ENCODE assay signal across 13 cellular contexts in genomic region chr11:12829131-12829530, GRCh38.
DNase-seq lines count a peak whose midpoint lies in the region; ATAC-seq and TF ChIP-seq lines count a peak whose summit lies in the region.
"Had no signal": no experiment of that assay in that cellular context is flagged by ENCODE, and none has a peak within 500 bp of the region (broad histone marks: within the 10 kb centered on the region; RNA-seq: fewer than 3 reads in every experiment).

No MANE protein-coding gene starts in this region.

- H3K36me3 Mint-ChIP-seq in activated naive CD8-positive, alpha-beta T cell treated with anti-CD3 and anti-CD28 coated beads, Interleukin-2, amount 10 ng/mL, durations not matched to agents 7 days and 5 days = peaks cover 1% of the 10 kb centered on the region
- no peaks in the 10 kb centered on the region for H3K36me3 Mint-ChIP-seq in activated naive CD8-positive, alpha-beta T cell treated with anti-CD3 and anti-CD28 coated beads for 36 hours
- H3K36me3 Mint-ChIP-seq in brain = peaks cover 19% of the 10 kb centered on the region
- H3K36me3 Mint-ChIP-seq in type B pancreatic cell = peaks cover 9% of the 10 kb centered on the region
- H3K36me3 Mint-ChIP-seq in T-helper 17 cell (ENCODE audit: low read depth) = peaks cover 6% of the 10 kb centered on the region
- H3K36me3 Mint-ChIP-seq: T-cell had no signal

- DNase-seq in activated naive CD8-positive, alpha-beta T cell treated with anti-CD3 and anti-CD28 coated beads, Interleukin-2, amount 10 ng/mL, durations not matched to agents 7 days and 5 days = no peak
- no peak for DNase-seq in activated naive CD8-positive, alpha-beta T cell treated with anti-CD3 and anti-CD28 coated beads for 36 hours
- DNase-seq in mesendoderm (no peak), type B pancreatic cell (ENCODE audit: extremely low spot score, unreplicated experiment) (no peak), NCI-H2029 treated with DMSO at 0.1 percent for 48 hours (lab: John Stamatoyannopoulos, UW) (no peak), T-helper 17 cell (no peak)
- DNase-seq: aorta, left cardiac atrium, NCI-H82, T-cell, upper lobe of right lung had no signal

- no peak overlapping the region for H3K27ac ChIP-seq in mesendoderm (ENCODE audit: low read depth, low read length)
- H3K27ac ChIP-seq: upper lobe of right lung had no signal

- no CpG with 5 or more reads among the region's 6 CpGs for WGBS in mesendoderm (ENCODE audit: extremely low coverage, insufficient coverage, low lambda C conversion rate)

- H3K4me3 ChIP-seq in mesendoderm (ENCODE audit: low read length) = no peak overlapping the region
- H3K4me3 ChIP-seq: upper lobe of right lung had no signal

- POLR2A ChIA-PET in activated naive CD8-positive, alpha-beta T cell treated with anti-CD3 and anti-CD28 coated beads, Interleukin-2, amount 10 ng/mL, durations not matched to agents 7 days and 5 days (lab: Charles Lee) = no interaction called here

- H3K56ac ChIP-seq in mesendoderm (ENCODE audit: low read length) = no peak overlapping the region

- no peak overlapping the region for H3K27ac Mint-ChIP-seq in activated naive CD8-positive, alpha-beta T cell treated with anti-CD3 and anti-CD28 coated beads, Interleukin-2, amount 10 ng/mL, durations not matched to agents 7 days and 5 days
- no peak overlapping the region for H3K27ac Mint-ChIP-seq in activated naive CD8-positive, alpha-beta T cell treated with anti-CD3 and anti-CD28 coated beads for 36 hours
- peak overlapping the region; percentile 95 to 99 (median 96) for H3K27ac Mint-ChIP-seq in brain
- H3K27ac Mint-ChIP-seq in type B pancreatic cell = peak overlapping the region; percentile 95
- H3K27ac Mint-ChIP-seq in T-helper 17 cell = no peak overlapping the region
- H3K27ac Mint-ChIP-seq: T-cell had no signal

- H3K4me1 Mint-ChIP-seq in activated naive CD8-positive, alpha-beta T cell treated with anti-CD3 and anti-CD28 coated beads, Interleukin-2, amount 10 ng/mL, durations not matched to agents 7 days and 5 days = peaks cover 10% of the 10 kb centered on the region
- H3K4me1 Mint-ChIP-seq in activated naive CD8-positive, alpha-beta T cell treated with anti-CD3 and anti-CD28 coated beads for 36 hours = peaks cover 13% of the 10 kb centered on the region
- H3K4me1 Mint-ChIP-seq in brain (peaks cover 83% of the 10 kb centered on the region), type B pancreatic cell (ENCODE audit: unreplicated experiment) (peaks cover 67% of the 10 kb centered on the region), T-helper 17 cell (peaks cover 9% of the 10 kb centered on the region)

- no peak for ATAC-seq in activated naive CD8-positive, alpha-beta T cell treated with anti-CD3 and anti-CD28 coated beads, Interleukin-2, amount 10 ng/mL, durations not matched to agents 7 days and 5 days (ENCODE audit: low read depth)
- ATAC-seq in T-helper 17 cell (no peak), esophagus mucosa (no peak)
- ATAC-seq: T-cell had no signal

- peak overlapping the region; percentile 35 for H3K9ac ChIP-seq in mesendoderm (ENCODE audit: low read length)

- H3K9me3 Mint-ChIP-seq in activated naive CD8-positive, alpha-beta T cell treated with anti-CD3 and anti-CD28 coated beads, Interleukin-2, amount 10 ng/mL, durations not matched to agents 7 days and 5 days = no peaks in the 10 kb centered on the region
- no peaks in the 10 kb centered on the region for H3K9me3 Mint-ChIP-seq in activated naive CD8-positive, alpha-beta T cell treated with anti-CD3 and anti-CD28 coated beads for 36 hours
- H3K9me3 Mint-ChIP-seq in brain (peaks cover 0 to 5% (median 4%) of the 10 kb centered on the region in 5 experiments), type B pancreatic cell (no peaks in the 10 kb centered on the region)
- H3K9me3 Mint-ChIP-seq: T-cell had no signal

- peaks cover 13% of the 10 kb centered on the region for H3K4me1 ChIP-seq in mesendoderm (ENCODE audit: control insufficient read depth, low read depth, low read length)

- TF ChIP-seq CTCF in brain (conservative IDR thresholded peaks at IDR 0.05) = no peak
- TF ChIP-seq CTCF in type B pancreatic cell (conservative IDR thresholded peaks at IDR 0.05) = no peak

- H4K8ac ChIP-seq in mesendoderm (ENCODE audit: low read depth, low read length) = no peak overlapping the region

- no peak overlapping the region for H2BK5ac ChIP-seq in mesendoderm (ENCODE audit: low read length)

- peak overlapping the region; percentile 65 for H2BK120ac ChIP-seq in mesendoderm (ENCODE audit: low read depth, low read length)

- H3K4me3 Mint-ChIP-seq in activated naive CD8-positive, alpha-beta T cell treated with anti-CD3 and anti-CD28 coated beads, Interleukin-2, amount 10 ng/mL, durations not matched to agents 7 days and 5 days = peak overlapping the region; percentile 17
- no peak overlapping the region for H3K4me3 Mint-ChIP-seq in activated naive CD8-positive, alpha-beta T cell treated with anti-CD3 and anti-CD28 coated beads for 36 hours
- H3K4me3 Mint-ChIP-seq in brain = peak overlapping the region; percentile 87 to 93 (median 89)
- H3K4me3 Mint-ChIP-seq in type B pancreatic cell = peak overlapping the region; percentile 92
- H3K4me3 Mint-ChIP-seq in T-helper 17 cell = no peak overlapping the region

- H3K79me1 ChIP-seq in mesendoderm (ENCODE audit: low read length) = peaks cover 17% of the 10 kb centered on the region

- peaks cover 37% of the 10 kb centered on the region for H3K79me2 ChIP-seq in mesendoderm (ENCODE audit: control insufficient read depth, insufficient read depth, low read length)

- no peaks in the 10 kb centered on the region for H3K9me3 ChIP-seq in T-helper 17 cell (ENCODE audit: control insufficient read depth, low read length, poor library complexity, severe bottlenecking)
- H3K9me3 ChIP-seq: upper lobe of right lung had no signal

- H3K27me3 ChIP-seq in mesendoderm (ENCODE audit: insufficient read depth, low read length, poor library complexity) = no peaks in the 10 kb centered on the region
- H3K27me3 ChIP-seq: upper lobe of right lung had no signal

- peak overlapping the region; percentile 75 for H3K4ac ChIP-seq in mesendoderm (ENCODE audit: low read depth, low read length)

- H4K5ac ChIP-seq in mesendoderm (ENCODE audit: low read length) = no peak overlapping the region

- H2BK15ac ChIP-seq in mesendoderm (replicated peaks; ENCODE audit: low read depth) = no peak overlapping the region

- no peak overlapping the region for H3K23ac ChIP-seq in mesendoderm (ENCODE audit: low read length)

- H3K36me3 ChIP-seq in mesendoderm (ENCODE audit: control insufficient read depth, insufficient read depth, low read length) = no peaks in the 10 kb centered on the region
- H3K36me3 ChIP-seq: upper lobe of right lung had no signal

- H3K18ac ChIP-seq in mesendoderm (ENCODE audit: low read length) = no peak overlapping the region

- H3K4me2 ChIP-seq in mesendoderm (ENCODE audit: low read length) = no peak overlapping the region

- H2AK5ac ChIP-seq in mesendoderm (ENCODE audit: low read length) = no peak overlapping the region

- peaks cover 74% of the 10 kb centered on the region for H3K27me3 Mint-ChIP-seq in activated naive CD8-positive, alpha-beta T cell treated with anti-CD3 and anti-CD28 coated beads, Interleukin-2, amount 10 ng/mL, durations not matched to agents 7 days and 5 days
- H3K27me3 Mint-ChIP-seq in activated naive CD8-positive, alpha-beta T cell treated with anti-CD3 and anti-CD28 coated beads for 36 hours = peaks cover 85% of the 10 kb centered on the region
- peaks cover 2% of the 10 kb centered on the region for H3K27me3 Mint-ChIP-seq in brain
- H3K27me3 Mint-ChIP-seq in type B pancreatic cell = no peaks in the 10 kb centered on the region
- H3K27me3 Mint-ChIP-seq in T-helper 17 cell = peaks cover 82% of the 10 kb centered on the region

Comparison
In these comparisons a context has a peak if more than half of its experiments do, and no peak if none do; other contexts are left out.
1. H3K4me3 Mint-ChIP-seq: peak in activated naive CD8-positive, alpha-beta T cell treated with anti-CD3 and anti-CD28 coated beads, Interleukin-2, amount 10 ng/mL, durations not matched to agents 7 days and 5 days (single experiment), brain (5 of 5) and type B pancreatic cell (single experiment); none in activated naive CD8-positive, alpha-beta T cell treated with anti-CD3 and anti-CD28 coated beads for 36 hours (single experiment) and T-helper 17 cell (single experiment).
2. H3K27ac Mint-ChIP-seq: peak in brain (5 of 5) and type B pancreatic cell (single experiment); none in activated naive CD8-positive, alpha-beta T cell treated with anti-CD3 and anti-CD28 coated beads, Interleukin-2, amount 10 ng/mL, durations not matched to agents 7 days and 5 days (single experiment), activated naive CD8-positive, alpha-beta T cell treated with anti-CD3 and anti-CD28 coated beads for 36 hours (single experiment) and T-helper 17 cell (single experiment).